8 cellular contexts compared by ENCODE assay signal in genomic region chr5:72018158-72018803, GRCh38.
DNase-seq lines count a peak whose midpoint lies in the region; ATAC-seq and TF ChIP-seq lines count a peak whose summit lies in the region.

No MANE protein-coding gene starts in this region.

- peak; percentile 55 to 64 for DNase-seq in Caco-2
- peak; percentile 57 for DNase-seq in HCT116 (ENCODE audit: low read depth, low spot score)
- DNase-seq in RKO (ENCODE audit: low spot score), result peak; percentile 49
- DNase-seq in activated effector memory CD4-positive, alpha-beta T cell treated with Interleukin-2 at 50 U/mL for 16 hours, result peak; percentile 18
- DNase-seq in left cardiac atrium, result peak; percentile 32
- peak; percentile 28 to 57 for DNase-seq in stimulated activated CD4-positive, alpha-beta T cell treated with anti-CD3 and anti-CD28 coated beads, Interleukin-15, amount 100 ng/mL, for 48 hours (ENCODE audit: low read depth in 2 of 2)
- no peak for DNase-seq in amniotic stem cell (lab: John Stamatoyannopoulos, UW)

- no peak overlapping the region for H3K4me3 Mint-ChIP-seq in Caco-2 (ENCODE audit: unreplicated experiment)

- H3K36me3 ChIP-seq in Caco-2 (ENCODE audit: control insufficient read depth, insufficient read depth, low read length) (no peaks in the 10 kb centered on the region), HCT116 (ENCODE audit: control insufficient read depth in 1 of 2, insufficient read depth in 2 of 2, low read length in 2 of 2) (no peaks in the 10 kb centered on the region)

- BruUV-seq in Caco-2 (replicated peaks; lab: Mats Ljungman, UMichigan) (no TSS peak), HCT116 (replicated peaks; lab: Mats Ljungman, UMichigan) (no TSS peak)

- H3K9ac ChIP-seq in HCT116 (ENCODE audit: low read length), result no peak overlapping the region

- no peaks in the 10 kb centered on the region for H3K9me2 ChIP-seq in HCT116 (ENCODE audit: insufficient read depth)

- H3K27ac ChIP-seq in HCT116 (ENCODE audit: low read depth, low read length), result no peak overlapping the region

- no peaks in the 10 kb centered on the region for H3K9me3 Mint-ChIP-seq in Caco-2 (ENCODE audit: unreplicated experiment)

- H3K4me1 ChIP-seq in Caco-2 (no peaks in the 10 kb centered on the region), HCT116 (ENCODE audit: control insufficient read depth in 1 of 2, insufficient read depth in 2 of 2, low read length in 2 of 2) (peaks cover 10 to 16% of the 10 kb centered on the region in 2 experiments)

- H4K20me1 ChIP-seq in HCT116 (ENCODE audit: insufficient read depth), result no peaks in the 10 kb centered on the region

- H3K4me1 Mint-ChIP-seq in Caco-2 (ENCODE audit: low read depth, unreplicated experiment), result no peaks in the 10 kb centered on the region

- no peaks in the 10 kb centered on the region for H3K9me3 ChIP-seq in Caco-2
- no peaks in the 10 kb centered on the region for H3K9me3 ChIP-seq in HCT116 (ENCODE audit: control insufficient read depth in 1 of 2, insufficient read depth in 1 of 2, low read depth in 1 of 2, low read length in 2 of 2)

- H3K4me2 ChIP-seq in HCT116 (ENCODE audit: low read length), result 0 out of 2 replicates have a peak overlapping the region, but pooled peaks have one; percentile 1

- TF ChIP-seq CTCF in Caco-2 (IDR thresholded peaks at IDR 0.05; ENCODE audit: insufficient read depth in 1 of 2, low read depth in 1 of 2, low read length in 1 of 2, severe bottlenecking in 1 of 2, unreplicated experiment in 1 of 2) (peak; percentile 86 to 91), HCT116 (IDR thresholded peaks at IDR 0.05 in 2 of 3, conservative IDR thresholded peaks at IDR 0.05 in 1 of 3; ENCODE audit: borderline replicate concordance in 1 of 3, insufficient read depth in 1 of 3, low read depth in 2 of 3, low read length in 2 of 3) (peak; percentile 49 to 100 (median 98); a peak in 5 of 6 replicates)

- no peaks in the 10 kb centered on the region for H3K27me3 ChIP-seq in Caco-2 (replicated peaks; ENCODE audit: control insufficient read depth, insufficient read depth, low read length)
- H3K27me3 ChIP-seq in HCT116 (ENCODE audit: insufficient read depth, low read length), result no peaks in the 10 kb centered on the region

- H3K36me3 Mint-ChIP-seq in Caco-2 (ENCODE audit: insufficient read depth, unreplicated experiment), result no peaks in the 10 kb centered on the region

- H2AFZ ChIP-seq in HCT116 (ENCODE audit: low read depth, low read length, poor library complexity, severe bottlenecking), result peak overlapping the region; percentile 75

- POLR2A ChIA-PET in Caco-2 (lab: Charles Lee), result no interaction called here
- POLR2A ChIA-PET in HCT116 (lab: Charles Lee), result no interaction called here

- RAD21 ChIA-PET in HCT116 (lab: Charles Lee; ENCODE audit: low non-redundant PET in 1 of 2, low total read pairs in 2 of 2, uncharacterized antibody in 2 of 2, unreplicated experiment in 2 of 2), result no interaction called here

- H3K27ac Mint-ChIP-seq in Caco-2 (ENCODE audit: unreplicated experiment), result no peak overlapping the region

- H3K4me3 ChIP-seq in Caco-2 (ENCODE audit: low read depth, low read length) (no peak overlapping the region), HCT116 (replicated peaks in 1 of 2; ENCODE audit: low read depth in 1 of 2, low read length in 2 of 2) (no peak overlapping the region)

- no peak for TF ChIP-seq POLR2A in HCT116 (IDR thresholded peaks at IDR 0.05; ENCODE audit: borderline replicate concordance, extremely low read depth, insufficient read depth, insufficient read length)

- TF ChIP-seq RAD21 in HCT116 (IDR thresholded peaks at IDR 0.05; ENCODE audit: low read depth), result peak; percentile 65

- peaks cover 6% of the 10 kb centered on the region for H3K27me3 Mint-ChIP-seq in Caco-2 (ENCODE audit: insufficient read depth, unreplicated experiment)

- CTCF ChIA-PET in Caco-2 (lab: Charles Lee) (no interaction called here), HCT116 (lab: Charles Lee) (interaction anchor here (1.7 kb wide), 1 partner anchor 235 kb away, joined by 7 read pairs; no protein-coding TSS in a partner anchor)

- no peaks in the 10 kb centered on the region for H3K79me2 ChIP-seq in HCT116 (ENCODE audit: insufficient read depth, low read length)

- peak; percentile 72 for ATAC-seq in HCT116
- ATAC-seq in left cardiac atrium, result peak in 1 of 2 donors; percentile 30
- no peak for ATAC-seq in HG02852 (IDR thresholded peaks at IDR 0.05; ENCODE audit: unreplicated experiment)

- intact Hi-C loops in Caco-2 (cut with micrococcal nuclease; ENCODE audit: unreplicated experiment) (loop anchor here (2.0 kb wide), 1 partner anchor 235 kb away; no protein-coding TSS in a partner anchor), HCT116 (cut with micrococcal nuclease) (loop anchor here (1.0 kb wide), 1 partner anchor 235 kb away; no protein-coding TSS in a partner anchor), left cardiac atrium (cut with DNase I) (loop anchor here in 1 of 2 donors (5.0 kb wide), 1 partner anchor 236 kb away; no protein-coding TSS in a partner anchor)

TF ChIP-seq in HCT116, 20 proteins besides CTCF, POLR2A, EP300 and RAD21:
- peak; percentile 71 for TF ChIP-seq CBX3 (IDR thresholded peaks at IDR 0.05; ENCODE audit: low read depth)
- TF ChIP-seq POLR2AphosphoS5 (IDR thresholded peaks at IDR 0.05; ENCODE audit: low read depth, low read length), result no peak
